In genomic region chr16:2752035-2752849, GRCh38 we compare ENCODE assay signal across 8 cellular contexts. TPM values are rescaled to one million over a fixed set of nuclear protein-coding genes. Genes with fewer than 3 reads are reported as not detected.
DNase-seq lines count a peak whose midpoint lies in the region; ATAC-seq lines count a peak whose summit lies in the region.

Gene SRRM2 (plus strand): TSS chr16:2752638. CDS start chr16:2756365, 3,727 bp downstream.

- H3K4me3 Mint-ChIP-seq in effector memory CD8-positive, alpha-beta T cell, result peak within 1 kb of the TSS; percentile 89 to 98
- peak within 1 kb of the TSS; percentile 88 for H3K4me3 Mint-ChIP-seq in memory B cell

- H3K36me3 Mint-ChIP-seq in effector memory CD8-positive, alpha-beta T cell (ENCODE audit: insufficient read depth), result peaks cover 54% of the 10 kb centered on the region
- peaks cover 25% of the 10 kb centered on the region for H3K36me3 Mint-ChIP-seq in memory B cell

- DNase-seq in Caki2 (ENCODE audit: low read depth), result peak; percentile 99
- peak in 74 of 76 experiments; percentile 75 to 99 (median 89) for DNase-seq in HUDEP-2 (lab: John Stamatoyannopoulos, UW; ENCODE audit: unreplicated experiment in 76 of 76)
- DNase-seq in NOMO-1 treated with dmso at 0.1 percent for 144 hours (lab: John Stamatoyannopoulos, UW; ENCODE audit: unreplicated experiment), result peak; percentile 97
- peak; percentile 86 to 92 (median 91) for DNase-seq in activated CD8-positive, alpha-beta memory T cell treated with anti-CD3 and anti-CD28 coated beads for 48 hours (ENCODE audit: low read depth in 2 of 3, low spot score in 2 of 3)
- DNase-seq in effector memory CD8-positive, alpha-beta T cell, result peak; percentile 93 to 97 (median 93)
- DNase-seq in memory B cell (ENCODE audit: low spot score in 2 of 2), result peak; percentile 94 to 95
- peak; percentile 91 for DNase-seq in stimulated activated CD8-positive, alpha-beta memory T cell treated with anti-CD3 and anti-CD28 coated beads, Interleukin-12 subunit alpha, Interleukin-12 subunit beta, amount 100 ng/mL, for 1 hour (ENCODE audit: low read depth)

- peak within 1 kb of the TSS; percentile 88 to 99 for H3K27ac Mint-ChIP-seq in effector memory CD8-positive, alpha-beta T cell
- peak within 1 kb of the TSS; percentile 97 for H3K27ac Mint-ChIP-seq in memory B cell

- in situ Hi-C loops in Caki2 (cut with HindIII; ENCODE audit: low pct_unique_long_range_greater_than_20kb, low sequenced_read_pairs), result no loop called here

- peaks cover 39 to 46% of the 10 kb centered on the region in 2 donors for H3K4me1 Mint-ChIP-seq in effector memory CD8-positive, alpha-beta T cell (ENCODE audit: low read depth in 2 of 2)
- H3K4me1 Mint-ChIP-seq in memory B cell, result peaks cover 39% of the 10 kb centered on the region

- H3K27me3 Mint-ChIP-seq in effector memory CD8-positive, alpha-beta T cell, result no peaks in the 10 kb centered on the region
- H3K27me3 Mint-ChIP-seq in memory B cell, result no peaks in the 10 kb centered on the region

- peaks cover 0 to 2% of the 10 kb centered on the region in 2 donors for H3K9me3 Mint-ChIP-seq in effector memory CD8-positive, alpha-beta T cell
- H3K9me3 Mint-ChIP-seq in memory B cell, result peaks cover 2% of the 10 kb centered on the region

- peak; percentile 77 for ATAC-seq in GM21390 (IDR thresholded peaks at IDR 0.05; ENCODE audit: unreplicated experiment)
- peak; percentile 85 for ATAC-seq in effector memory CD8-positive, alpha-beta T cell (replicated peaks)
- peak; percentile 83 for ATAC-seq in memory B cell (ENCODE audit: low read depth)

RNA-seq across cellular contexts. Expression of gene SRRM2, which starts in this region (rescaled TPM):
- 15.3 and 31.2 TPM in 2 replicates for total RNA-seq in Caki2 (2014; rRNA removed; shearing (Covaris generic); ENCODE audit: low replicate concordance)

Comparison
In these comparisons a context has a peak if more than half of its experiments do, and no peak if none do; other contexts are left out.
1. Peak in every context shown above with its lines: DNase-seq and ATAC-seq.